ENCODE assay signal across 8 cellular contexts in genomic region chr10:115093286-115093775, GRCh38. TPM values are rescaled to one million over a fixed set of nuclear protein-coding genes. Genes with fewer than 3 reads are reported as not detected.
DNase-seq lines count a peak whose midpoint lies in the region; ATAC-seq, FAIRE-seq and TF ChIP-seq lines count a peak whose summit lies in the region.

Gene ATRNL1, plus strand, starts transcription at chr10:115093365. Its CDS starts 386 bp downstream, at chr10:115093751.

- DNase-seq in A549 (ENCODE audit: low read depth in 1 of 2, low spot score in 1 of 2) (peak in 1 of 2 experiments; percentile 24), GM13977 (ENCODE audit: low spot score) (peak; percentile 70), NCI-H1930 (lab: John Stamatoyannopoulos, UW) (peak; percentile 34 to 52), astrocyte of the spinal cord (ENCODE audit: low read depth, low spot score) (peak; percentile 22), NCI-H2107 treated with DMSO at 0.1 percent for 48 hours (lab: John Stamatoyannopoulos, UW; ENCODE audit: unreplicated experiment) (no peak)

- no peak for TF ChIP-seq RAD21 in A549 (conservative IDR thresholded peaks at IDR 0.05 in 1 of 2, IDR thresholded peaks at IDR 0.05 in 1 of 2)

- peak within 1 kb of the TSS; percentile 59 to 83 (median 81) for H3K9ac ChIP-seq in skeletal muscle tissue (ENCODE audit: low read depth in 1 of 3, low read length in 3 of 3)

- H3K4me1 ChIP-seq in A549 (peaks cover 5% of the 10 kb centered on the region; the same call in 1 of the 3 replicates), skeletal muscle tissue (ENCODE audit: control insufficient read depth in 3 of 3, insufficient read depth in 3 of 3, low read length in 3 of 3) (peaks cover 0 to 6% (median 3%) of the 10 kb centered on the region in 3 donors)

- H3K4me2 ChIP-seq in A549, result peak within 1 kb of the TSS; percentile 99

- H3K27me3 ChIP-seq in skeletal muscle tissue (ENCODE audit: control insufficient read depth in 3 of 3, insufficient read depth in 3 of 3, low read length in 3 of 3), result peaks cover 0 to 9% (median 6%) of the 10 kb centered on the region in 3 donors

- H3K4me3 ChIP-seq in A549 (peak within 1 kb of the TSS; percentile 84), astrocyte of the spinal cord (ENCODE audit: low read depth, low read length) (peak within 1 kb of the TSS; percentile 55), iPS-18c (ENCODE audit: insufficient read depth, low read depth, low read length) (peak within 1 kb of the TSS; percentile 78), skeletal muscle tissue (ENCODE audit: low read length in 3 of 3) (peak within 1 kb of the TSS; percentile 70 to 81 (median 75))

- CTCF ChIA-PET in A549 (lab: Yijun Ruan, JAX), result interaction anchor here (1.2 kb wide), 1 partner anchor 24 kb away, joined by 3 read pairs; no protein-coding TSS in a partner anchor

- H3K36me3 ChIP-seq in skeletal muscle tissue (ENCODE audit: control insufficient read depth in 3 of 3, insufficient read depth in 3 of 3, low read length in 3 of 3), result no peaks in the 10 kb centered on the region

- TF ChIP-seq CTCF in A549 (IDR thresholded peaks at IDR 0.05) (no peak), GM13977 (IDR thresholded peaks at IDR 0.05; ENCODE audit: extremely low read depth, insufficient read depth, missing control alignments) (no peak), astrocyte of the spinal cord (IDR thresholded peaks at IDR 0.05; ENCODE audit: low read depth, low read length) (no peak)

- POLR2A ChIA-PET in A549 (lab: Yijun Ruan, JAX), result interaction anchor here (0.7 kb wide), 1 partner anchor 19 kb away, joined by 3 read pairs; no protein-coding TSS in a partner anchor

- H3K27ac ChIP-seq in A549 (peak within 1 kb of the TSS; percentile 34 to 80; a peak in 5 of 6 replicates), skeletal muscle tissue (ENCODE audit: low read depth, low read length) (no peak within 1 kb of the TSS)

- no peak for TF ChIP-seq POLR2A in A549 (IDR thresholded peaks at IDR 0.05; ENCODE audit: low read length)

- 0% methylated on average over 1 of the region's 70 CpGs for WGBS in A549 (ENCODE audit: missing lambda C conversion rate)

- in situ Hi-C loops in GM13977 (cut with MboI; ENCODE audit: low pct_unique_long_range_greater_than_20kb, low sequenced_read_pairs, unreplicated experiment) (no loop called here), astrocyte of the spinal cord (cut with HindIII; ENCODE audit: low sequenced_read_pairs) (no loop called here)

- no peak for TF ChIP-seq EP300 in A549 (IDR thresholded peaks at IDR 0.05)

- no peak for FAIRE-seq in A549 (lab: Jason Lieb, UNC)

- H3K9me3 ChIP-seq in A549, result no peaks in the 10 kb centered on the region
- no peaks in the 10 kb centered on the region for H3K9me3 ChIP-seq in iPS-18c (ENCODE audit: control insufficient read depth, insufficient read depth, low read length)
- no peaks in the 10 kb centered on the region for H3K9me3 ChIP-seq in skeletal muscle tissue (ENCODE audit: control insufficient read depth in 3 of 3, low read length in 3 of 3)

- ATAC-seq in A549, result peak; percentile 74 to 75
- peak; percentile 69 for ATAC-seq in HG02763 (IDR thresholded peaks at IDR 0.05; ENCODE audit: unreplicated experiment)

TF ChIP-seq in A549, 52 proteins besides CTCF, POLR2A, EP300 and RAD21:
- TF ChIP-seq RNF2 (IDR thresholded peaks at IDR 0.05; ENCODE audit: borderline replicate concordance, low read depth) (0 out of 2 replicates have a peak, but pooled peaks have one; percentile 24), RCOR1 (IDR thresholded peaks at IDR 0.05; ENCODE audit: low read depth, low read length) (no peak), ZNF302 (CRISPR knock-in tag; IDR thresholded peaks at IDR 0.05) (no peak), PBX3 (IDR thresholded peaks at IDR 0.05) (no peak), CEBPB (IDR thresholded peaks at IDR 0.05) (no peak)

RNA-seq across cellular contexts. Expression of gene ATRNL1, which starts in this region (rescaled TPM):
- polyA plus RNA-seq in A549 (2011; rRNA removed) (0.08 and 0.13 TPM in 2 replicates), A549 (2017; fragmentation: RNase III; extraction: RNeasy Plus Mini Kit Qiagen cat#74134 plus additional on column Dnase treatment) (0.21 to 0.34 TPM (median 0.28 TPM) in 3 replicates)
- polyA plus RNA-seq in A549 (2012; cell fraction: cytosol; rRNA removed), result 0.03 and 0.04 TPM in 2 replicates
- 0.02 and 0.12 TPM in 2 replicates for polyA plus RNA-seq in A549 (2012; cell fraction: nucleus; rRNA removed)
- 0.24 and 0.58 TPM in 2 replicates for polyA minus RNA-seq in A549 (2011; rRNA and poly(A)+ RNA removed)
- 7.8 TPM for total RNA-seq in skeletal muscle tissue

Comparison
In these comparisons a context has a peak if more than half of its experiments do, and no peak if none do; other contexts are left out.
1. Peak in ATAC-seq, H3K4me3 ChIP-seq, H3K27ac ChIP-seq and H3K4me2 ChIP-seq in A549; RNA of the gene not detected or under 1 TPM.